In the genomic region with DNA sequence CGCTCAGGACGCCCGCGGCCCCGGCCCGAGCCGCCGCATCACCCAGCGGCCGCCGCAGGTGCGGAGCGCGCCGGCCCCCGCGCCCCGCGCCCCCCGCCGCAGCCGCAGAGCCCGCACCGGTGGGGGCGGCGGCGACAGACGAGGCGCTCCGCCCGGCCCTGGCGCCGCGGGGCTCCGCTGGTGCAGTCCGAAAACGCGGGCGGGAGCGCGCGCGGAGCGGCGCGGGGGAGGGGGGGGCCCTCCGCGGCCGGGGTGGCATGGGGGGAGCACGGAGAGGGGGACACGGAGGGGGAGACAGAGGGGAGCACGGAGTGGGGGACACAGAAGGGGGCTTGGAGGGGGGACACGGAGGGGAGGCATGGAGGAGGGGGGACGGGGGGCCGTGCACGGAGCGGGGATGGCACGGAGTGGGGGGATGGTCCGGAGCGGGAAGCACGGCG, we compare ENCODE assay signal across 8 cellular contexts. TPM values are rescaled to one million over a fixed set of nuclear protein-coding genes. Genes with fewer than 3 reads are reported as not detected.
A peak's percentile ranks its signal among the peaks of the same experiment; 100 is the strongest.
DNase-seq lines count a peak whose midpoint lies in the region; ATAC-seq and TF ChIP-seq lines count a peak whose summit lies in the region.

A gene with protein sequence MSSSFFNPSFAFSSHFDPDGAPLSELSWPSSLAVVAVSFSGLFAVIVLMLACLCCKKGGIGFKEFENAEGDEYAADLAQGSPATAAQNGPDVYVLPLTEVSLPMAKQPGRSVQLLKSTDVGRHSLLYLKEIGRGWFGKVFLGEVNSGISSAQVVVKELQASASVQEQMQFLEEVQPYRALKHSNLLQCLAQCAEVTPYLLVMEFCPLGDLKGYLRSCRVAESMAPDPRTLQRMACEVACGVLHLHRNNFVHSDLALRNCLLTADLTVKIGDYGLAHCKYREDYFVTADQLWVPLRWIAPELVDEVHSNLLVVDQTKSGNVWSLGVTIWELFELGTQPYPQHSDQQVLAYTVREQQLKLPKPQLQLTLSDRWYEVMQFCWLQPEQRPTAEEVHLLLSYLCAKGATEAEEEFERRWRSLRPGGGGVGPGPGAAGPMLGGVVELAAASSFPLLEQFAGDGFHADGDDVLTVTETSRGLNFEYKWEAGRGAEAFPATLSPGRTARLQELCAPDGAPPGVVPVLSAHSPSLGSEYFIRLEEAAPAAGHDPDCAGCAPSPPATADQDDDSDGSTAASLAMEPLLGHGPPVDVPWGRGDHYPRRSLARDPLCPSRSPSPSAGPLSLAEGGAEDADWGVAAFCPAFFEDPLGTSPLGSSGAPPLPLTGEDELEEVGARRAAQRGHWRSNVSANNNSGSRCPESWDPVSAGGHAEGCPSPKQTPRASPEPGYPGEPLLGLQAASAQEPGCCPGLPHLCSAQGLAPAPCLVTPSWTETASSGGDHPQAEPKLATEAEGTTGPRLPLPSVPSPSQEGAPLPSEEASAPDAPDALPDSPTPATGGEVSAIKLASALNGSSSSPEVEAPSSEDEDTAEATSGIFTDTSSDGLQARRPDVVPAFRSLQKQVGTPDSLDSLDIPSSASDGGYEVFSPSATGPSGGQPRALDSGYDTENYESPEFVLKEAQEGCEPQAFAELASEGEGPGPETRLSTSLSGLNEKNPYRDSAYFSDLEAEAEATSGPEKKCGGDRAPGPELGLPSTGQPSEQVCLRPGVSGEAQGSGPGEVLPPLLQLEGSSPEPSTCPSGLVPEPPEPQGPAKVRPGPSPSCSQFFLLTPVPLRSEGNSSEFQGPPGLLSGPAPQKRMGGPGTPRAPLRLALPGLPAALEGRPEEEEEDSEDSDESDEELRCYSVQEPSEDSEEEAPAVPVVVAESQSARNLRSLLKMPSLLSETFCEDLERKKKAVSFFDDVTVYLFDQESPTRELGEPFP (N-terminal part only) (minus strand): TSS at position 189 of the 440 bp plus-strand sequence. CDS start 229 bp downstream, outside the sequence.

- in situ Hi-C loops in gastrocnemius medialis (cut with MboI; ENCODE audit: low sequenced_read_pairs in 4 of 4), result no loop called here

- ATAC-seq in gastrocnemius medialis (no peak), HG03045 (IDR thresholded peaks at IDR 0.05; ENCODE audit: unreplicated experiment) (no peak), GM19452 (IDR thresholded peaks at IDR 0.05; ENCODE audit: unreplicated experiment) (no peak), HG03025 (IDR thresholded peaks at IDR 0.05; ENCODE audit: low FRiP score, unreplicated experiment) (no peak)

- TF ChIP-seq POLR2A in gastrocnemius medialis (IDR thresholded peaks at IDR 0.05), result no peak

- H3K27me3 Mint-ChIP-seq in Caco-2 (ENCODE audit: insufficient read depth, unreplicated experiment), result no peaks in the 10 kb centered on the region

- H3K4me3 ChIP-seq in Caco-2 (ENCODE audit: low read depth, low read length) (peak within 1 kb of the TSS; percentile 70), iPS-15b (ENCODE audit: low read depth, low read length) (peak within 1 kb of the TSS; percentile 37), gastrocnemius medialis (peak within 1 kb of the TSS; percentile 27 to 47 (median 36)), colonic mucosa (no peak within 1 kb of the TSS)

- H3K4me1 ChIP-seq in Caco-2 (peaks cover 22% of the 10 kb centered on the region), iPS-15b (ENCODE audit: control insufficient read depth, insufficient read depth, low read length) (no peaks in the 10 kb centered on the region), gastrocnemius medialis (peaks cover 0 to 3% of the 10 kb centered on the region in 2 donors), colonic mucosa (no peaks in the 10 kb centered on the region)

- POLR2A ChIA-PET in Caco-2 (lab: Charles Lee), result no interaction called here

- peak within 1 kb of the TSS; percentile 74 for H3K4me3 Mint-ChIP-seq in Caco-2 (ENCODE audit: unreplicated experiment)

- intact Hi-C loops in Caco-2 (cut with micrococcal nuclease; ENCODE audit: unreplicated experiment), result no loop called here
- intact Hi-C loops in gastrocnemius medialis (cut with DNase I; ENCODE audit: low total_unique reads), result no loop called here
- intact Hi-C loops in colonic mucosa (cut with DNase I), result no loop called here

- no TSS peak for BruUV-seq in Caco-2 (replicated peaks; lab: Mats Ljungman, UMichigan)

- CTCF ChIA-PET in Caco-2 (lab: Charles Lee), result no interaction called here

- H3K36me3 Mint-ChIP-seq in Caco-2 (ENCODE audit: insufficient read depth, unreplicated experiment), result peaks cover 8% of the 10 kb centered on the region

- peak within 1 kb of the TSS; percentile 97 for H3K27ac ChIP-seq in VCaP
- H3K27ac ChIP-seq in gastrocnemius medialis, result no peak within 1 kb of the TSS
- H3K27ac ChIP-seq in colonic mucosa, result no peak within 1 kb of the TSS

- H3K36me3 ChIP-seq in Caco-2 (ENCODE audit: control insufficient read depth, insufficient read depth, low read length) (no peaks in the 10 kb centered on the region), iPS-15b (ENCODE audit: control insufficient read depth, insufficient read depth, low read length) (no peaks in the 10 kb centered on the region), gastrocnemius medialis (no peaks in the 10 kb centered on the region), colonic mucosa (no peaks in the 10 kb centered on the region)

- no peak within 1 kb of the TSS for H3K9ac ChIP-seq in iPS-15b (ENCODE audit: low read depth, low read length)
- no peak within 1 kb of the TSS for H3K9ac ChIP-seq in colonic mucosa (ENCODE audit: low read depth in 2 of 2, low read length in 2 of 2)

- TF ChIP-seq CTCF in Caco-2 (IDR thresholded peaks at IDR 0.05; ENCODE audit: insufficient read depth in 1 of 2, low read depth in 1 of 2, low read length in 1 of 2, severe bottlenecking in 1 of 2, unreplicated experiment in 1 of 2), result no peak
- TF ChIP-seq CTCF in VCaP (conservative IDR thresholded peaks at IDR 0.05), result no peak
- no peak for TF ChIP-seq CTCF in gastrocnemius medialis (IDR thresholded peaks at IDR 0.05 in 4 of 5, conservative IDR thresholded peaks at IDR 0.05 in 1 of 5)
- no peak for TF ChIP-seq CTCF in colonic mucosa (IDR thresholded peaks at IDR 0.05)

- H3K27me3 ChIP-seq in Caco-2 (replicated peaks; ENCODE audit: control insufficient read depth, insufficient read depth, low read length) (no peaks in the 10 kb centered on the region), iPS-15b (ENCODE audit: control insufficient read depth, insufficient read depth, low read length) (no peaks in the 10 kb centered on the region), gastrocnemius medialis (peaks cover 17 to 35% (median 23%) of the 10 kb centered on the region in 3 donors), colonic mucosa (peaks cover 24% of the 10 kb centered on the region)

- no peaks in the 10 kb centered on the region for H3K9me3 Mint-ChIP-seq in Caco-2 (ENCODE audit: unreplicated experiment)

- no peaks in the 10 kb centered on the region for H3K9me3 ChIP-seq in Caco-2
- no peaks in the 10 kb centered on the region for H3K9me3 ChIP-seq in iPS-15b (ENCODE audit: control insufficient read depth, insufficient read depth, low read length)
- no peaks in the 10 kb centered on the region for H3K9me3 ChIP-seq in gastrocnemius medialis
- H3K9me3 ChIP-seq in colonic mucosa, result no peaks in the 10 kb centered on the region

- no peaks in the 10 kb centered on the region for H3K4me1 Mint-ChIP-seq in Caco-2 (ENCODE audit: low read depth, unreplicated experiment)

- H3K27ac Mint-ChIP-seq in Caco-2 (ENCODE audit: unreplicated experiment), result peak within 1 kb of the TSS; percentile 60

- DNase-seq in Caco-2 (no peak), gastrocnemius medialis (no peak), colonic mucosa (no peak)

RNA-seq across cellular contexts. Expression of the gene that starts here (rescaled TPM):
- 26.4 and 26.6 TPM in 2 replicates for total RNA-seq in Caco-2 (2022)
- 1 to 10 TPM in 2 of 4 donors, under 1 TPM in 2; 0.10 to 1.3 (median 0.80) TPM for total RNA-seq in gastrocnemius medialis
- total RNA-seq in colonic mucosa, result 10 to 100 TPM in 1 of 2 donors, 1 to 10 TPM in 1; 9.1 to 13.3 TPM

Comparison
In these comparisons a context has a peak if more than half of its experiments do, and no peak if none do; other contexts are left out.
1. RNA of the gene that starts here (total RNA-seq): 26.4 to 26.6 TPM in Caco-2 and 9.1 to 13.3 TPM in colonic mucosa; 0.10 to 1.3 TPM in gastrocnemius medialis; every median in the first group is over 4 times any median in the second.